ENCODE assay signal across 1 cellular context in the genomic region with DNA sequence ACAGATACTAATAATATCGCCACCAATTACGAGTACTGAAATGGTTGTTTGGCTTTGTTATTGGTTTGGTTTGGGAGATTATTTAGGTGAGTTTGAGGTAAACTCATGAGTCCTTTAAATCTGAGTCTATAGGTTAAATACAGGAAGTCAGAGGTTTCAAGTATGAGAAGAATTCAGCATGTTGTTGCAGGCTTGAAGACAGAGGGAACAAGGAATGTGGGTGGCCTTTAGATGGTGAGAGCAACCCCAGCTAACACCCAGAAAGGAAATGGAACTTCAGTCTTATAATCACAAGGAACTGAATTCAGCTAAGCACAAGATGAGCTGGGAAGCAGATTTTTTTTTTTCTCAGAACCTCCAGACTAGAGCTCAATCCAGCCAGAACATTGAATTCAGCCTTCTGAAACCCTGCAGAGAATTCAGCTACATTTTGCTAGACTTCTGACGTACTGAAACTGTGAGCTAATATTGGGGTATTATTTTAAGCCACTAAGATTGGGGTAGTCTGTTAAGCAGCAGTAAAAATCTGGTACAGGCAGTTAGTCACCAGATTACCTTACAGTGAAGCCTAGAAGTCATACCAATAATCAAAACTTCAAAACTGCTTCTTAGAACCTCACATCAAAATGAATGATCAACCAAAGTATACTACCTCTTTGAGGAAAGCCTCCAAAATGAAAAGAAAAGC.
TF ChIP-seq lines count a peak whose summit lies in the region.

No MANE protein-coding gene starts in this region.

TF ChIP-seq in H1, 55 proteins besides CTCF, POLR2A, EP300 and RAD21:
- TF ChIP-seq NANOG (IDR thresholded peaks at IDR 0.05; ENCODE audit: insufficient read depth, low read depth, low read length, poor library complexity, severe bottlenecking), result no peak
- TF ChIP-seq TCF12 (IDR thresholded peaks at IDR 0.05; ENCODE audit: low read depth, low read length), result no peak
- TF ChIP-seq SAP30 (IDR thresholded peaks at IDR 0.05; ENCODE audit: insufficient read depth, insufficient replicate concordance, low read length), result no peak
- no peak for TF ChIP-seq CBX5 (IDR thresholded peaks at IDR 0.05; ENCODE audit: low read depth, low read length)
- no peak for TF ChIP-seq RXRA (IDR thresholded peaks at IDR 0.05; ENCODE audit: insufficient read depth, low read depth, low read length)
- no peak for TF ChIP-seq PHF8 (conservative IDR thresholded peaks at IDR 0.05; ENCODE audit: low read depth, low read length)
- no peak for TF ChIP-seq SP4 (IDR thresholded peaks at IDR 0.05; ENCODE audit: low read length)
- TF ChIP-seq, protein P1, sequence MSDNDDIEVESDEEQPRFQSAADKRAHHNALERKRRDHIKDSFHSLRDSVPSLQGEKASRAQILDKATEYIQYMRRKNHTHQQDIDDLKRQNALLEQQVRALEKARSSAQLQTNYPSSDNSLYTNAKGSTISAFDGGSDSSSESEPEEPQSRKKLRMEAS (IDR thresholded peaks at IDR 0.05), result no peak
- 0 out of 2 replicates have a peak, but pooled peaks have one; percentile 39 for TF ChIP-seq TEAD4 (IDR thresholded peaks at IDR 0.05; ENCODE audit: low read depth, low read length)
- TF ChIP-seq HDAC6 (IDR thresholded peaks at IDR 0.05; ENCODE audit: low read depth, low read length), result no peak
- TF ChIP-seq POLR2AphosphoS5 (IDR thresholded peaks at IDR 0.05; ENCODE audit: low read depth, low read length), result no peak
- TF ChIP-seq KDM4A (IDR thresholded peaks at IDR 0.05; ENCODE audit: low read depth, low read length, severe bottlenecking), result no peak
- TF ChIP-seq ASH2L (IDR thresholded peaks at IDR 0.05; ENCODE audit: low read length), result no peak
- TF ChIP-seq SP1 (IDR thresholded peaks at IDR 0.05; ENCODE audit: low read depth, low read length), result 0 out of 2 replicates have a peak, but pooled peaks have one; percentile 21
- no peak for TF ChIP-seq CHD1 (IDR thresholded peaks at IDR 0.05; ENCODE audit: low read depth, low read length)
